26 cellular contexts compared by ENCODE assay signal in genomic region chr1:186882372-186883134, GRCh38.
"Had no signal": no experiment of that assay in that cellular context is flagged by ENCODE, and none has a peak within 500 bp of the region (broad histone marks: within the 10 kb centered on the region; RNA-seq: fewer than 3 reads in every experiment).

No MANE protein-coding gene starts in this region.

- H3K27ac ChIP-seq: cardiac muscle cell, esophagus squamous epithelium, foreskin keratinocyte, left ventricle myocardium inferior, psoas muscle had no signal

- ATAC-seq: activated CD8-positive, alpha-beta memory T cell treated with anti-CD3 and anti-CD28 coated beads, Interleukin-2, amount 10 ng/mL, durations not matched to agents 7 days and 5 days; foreskin keratinocyte; mucosa of descending colon; psoas muscle; right cardiac atrium; stimulated activated effector memory CD8-positive, alpha-beta T cell treated with anti-CD3 and anti-CD28 coated beads, Interleukin-12 subunit alpha, Interleukin-12 subunit beta, amount 100 ng/mL, for 72 hours had no signal

- H3K36me3 Mint-ChIP-seq: activated CD8-positive, alpha-beta memory T cell treated with anti-CD3 and anti-CD28 coated beads, Interleukin-2, amount 10 ng/mL, durations not matched to agents 7 days and 5 days; activated naive CD8-positive, alpha-beta T cell treated with anti-CD3 and anti-CD28 coated beads, Interleukin-2, amount 10 ng/mL, durations not matched to agents 7 days and 5 days; naive B cell; stimulated activated effector memory CD8-positive, alpha-beta T cell treated with anti-CD3 and anti-CD28 coated beads, Interleukin-12 subunit alpha, Interleukin-12 subunit beta, amount 100 ng/mL, for 72 hours; type B pancreatic cell had no signal

- H3K4me3 ChIP-seq: cardiac muscle cell, esophagus squamous epithelium, left ventricle myocardium inferior, mucosa of descending colon, psoas muscle, smooth muscle cell, testis had no signal

- H3K27me3 Mint-ChIP-seq: activated CD4-positive, alpha-beta memory T cell treated with anti-CD3 and anti-CD28 coated beads, Interleukin-2, amount 10 ng/mL, durations not matched to agents 7 days and 5 days; activated CD8-positive, alpha-beta memory T cell treated with anti-CD3 and anti-CD28 coated beads, Interleukin-2, amount 10 ng/mL, durations not matched to agents 7 days and 5 days; naive B cell had no signal

- H3K27ac Mint-ChIP-seq: activated CD4-positive, alpha-beta memory T cell treated with anti-CD3 and anti-CD28 coated beads, Interleukin-2, amount 10 ng/mL, durations not matched to agents 7 days and 5 days; activated CD8-positive, alpha-beta memory T cell treated with anti-CD3 and anti-CD28 coated beads, Interleukin-2, amount 10 ng/mL, durations not matched to agents 7 days and 5 days; activated naive CD8-positive, alpha-beta T cell treated with anti-CD3 and anti-CD28 coated beads, Interleukin-2, amount 10 ng/mL, durations not matched to agents 7 days and 5 days; naive B cell; stimulated activated effector memory CD8-positive, alpha-beta T cell treated with anti-CD3 and anti-CD28 coated beads, Interleukin-12 subunit alpha, Interleukin-12 subunit beta, amount 100 ng/mL, for 72 hours; type B pancreatic cell had no signal

- DNase-seq: activated CD4-positive, alpha-beta memory T cell treated with anti-CD3 and anti-CD28 coated beads, Interleukin-2, amount 10 ng/mL, durations not matched to agents 7 days and 5 days; activated CD4-positive, alpha-beta T cell treated with anti-CD3 and anti-CD28 coated beads for 48 hours; activated CD4-positive, CD25-positive, alpha-beta regulatory T cell; activated CD8-positive, alpha-beta memory T cell treated with anti-CD3 and anti-CD28 coated beads, Interleukin-2, amount 10 ng/mL, durations not matched to agents 7 days and 5 days; activated naive CD4-positive, alpha-beta T cell; activated naive CD8-positive, alpha-beta T cell treated with anti-CD3 and anti-CD28 coated beads, Interleukin-2, amount 10 ng/mL, durations not matched to agents 7 days and 5 days; aorta; dermis blood vessel endothelial cell; effector memory CD4-positive, alpha-beta T cell; esophagus squamous epithelium; foreskin keratinocyte; glutamatergic neuron; hypothalamus; kidney; left ventricle myocardium inferior; mucosa of descending colon; naive B cell; psoas muscle; right cardiac atrium; stimulated activated CD4-positive, alpha-beta T cell treated with anti-CD3 and anti-CD28 coated beads, Interleukin-4, amount 100 ng/mL, for 24 hours; testis had no signal

- H3K36me3 ChIP-seq: cardiac muscle cell, esophagus squamous epithelium, left ventricle myocardium inferior had no signal

- H3K27me3 ChIP-seq: cardiac muscle cell, esophagus squamous epithelium, foreskin keratinocyte, testis had no signal

- H3K9me3 Mint-ChIP-seq: activated CD4-positive, alpha-beta memory T cell treated with anti-CD3 and anti-CD28 coated beads, Interleukin-2, amount 10 ng/mL, durations not matched to agents 7 days and 5 days; activated naive CD8-positive, alpha-beta T cell treated with anti-CD3 and anti-CD28 coated beads, Interleukin-2, amount 10 ng/mL, durations not matched to agents 7 days and 5 days; type B pancreatic cell had no signal

- H3K4me3 Mint-ChIP-seq: activated CD4-positive, alpha-beta memory T cell treated with anti-CD3 and anti-CD28 coated beads, Interleukin-2, amount 10 ng/mL, durations not matched to agents 7 days and 5 days; activated CD8-positive, alpha-beta memory T cell treated with anti-CD3 and anti-CD28 coated beads, Interleukin-2, amount 10 ng/mL, durations not matched to agents 7 days and 5 days; activated naive CD8-positive, alpha-beta T cell treated with anti-CD3 and anti-CD28 coated beads, Interleukin-2, amount 10 ng/mL, durations not matched to agents 7 days and 5 days; naive B cell; neural crest cell; stimulated activated effector memory CD8-positive, alpha-beta T cell treated with anti-CD3 and anti-CD28 coated beads, Interleukin-12 subunit alpha, Interleukin-12 subunit beta, amount 100 ng/mL, for 72 hours; type B pancreatic cell had no signal

- H3K4me1 Mint-ChIP-seq: activated CD4-positive, alpha-beta memory T cell treated with anti-CD3 and anti-CD28 coated beads, Interleukin-2, amount 10 ng/mL, durations not matched to agents 7 days and 5 days; activated CD8-positive, alpha-beta memory T cell treated with anti-CD3 and anti-CD28 coated beads, Interleukin-2, amount 10 ng/mL, durations not matched to agents 7 days and 5 days; activated naive CD8-positive, alpha-beta T cell treated with anti-CD3 and anti-CD28 coated beads, Interleukin-2, amount 10 ng/mL, durations not matched to agents 7 days and 5 days; naive B cell; stimulated activated effector memory CD8-positive, alpha-beta T cell treated with anti-CD3 and anti-CD28 coated beads, Interleukin-12 subunit alpha, Interleukin-12 subunit beta, amount 100 ng/mL, for 72 hours had no signal

- FAIRE-seq: kidney had no signal
